Comparison of ENCODE assay signal across 8 cellular contexts in genomic region chr1:23100074-23100748, GRCh38.
DNase-seq lines count a peak whose midpoint lies in the region; ATAC-seq, FAIRE-seq and TF ChIP-seq lines count a peak whose summit lies in the region.
"Had no signal": no experiment of that assay in that cellular context is flagged by ENCODE, and none has a peak within 500 bp of the region (broad histone marks: within the 10 kb centered on the region; RNA-seq: fewer than 3 reads in every experiment).

No MANE protein-coding gene starts in this region.

- H3K4me3 Mint-ChIP-seq in H9 (no peak overlapping the region), Caco-2 (ENCODE audit: unreplicated experiment) (no peak overlapping the region)

- TF ChIP-seq CTCF in H9 (conservative IDR thresholded peaks at IDR 0.05) (no peak; the same call in 2 of the 3 replicates), K562 (IDR thresholded peaks at IDR 0.05 in 2 of 3, conservative IDR thresholded peaks at IDR 0.05 in 1 of 3; ENCODE audit: insufficient read depth in 2 of 3, low read depth in 1 of 3, low read length in 3 of 3) (no peak), transverse colon (IDR thresholded peaks at IDR 0.05) (no peak), Caco-2 (IDR thresholded peaks at IDR 0.05; ENCODE audit: insufficient read depth in 1 of 2, low read depth in 1 of 2, low read length in 1 of 2, severe bottlenecking in 1 of 2, unreplicated experiment in 1 of 2) (no peak)

- H4K20me1 ChIP-seq in H9 (ENCODE audit: control insufficient read depth, insufficient read depth, insufficient read length) (no peaks in the 10 kb centered on the region), K562 (replicated peaks; ENCODE audit: control insufficient read depth, insufficient read depth, low read length) (peaks cover 9% of the 10 kb centered on the region; the same call in 1 of the 2 replicates)

- H2AFZ ChIP-seq in H9 (ENCODE audit: low read length) = no peak overlapping the region
- no peak overlapping the region for H2AFZ ChIP-seq in K562 (ENCODE audit: low read depth, low read length)

- H3K23ac ChIP-seq in H9 (ENCODE audit: insufficient read length, low read depth, low read length) = no peak overlapping the region

- no peak overlapping the region for H2BK15ac ChIP-seq in H9 (ENCODE audit: low read depth, low read length)

- H3K9me1 ChIP-seq in K562 (ENCODE audit: control insufficient read depth, insufficient read depth, low read length) = no peaks in the 10 kb centered on the region

- BruUV-seq in K562 (replicated peaks; lab: Mats Ljungman, UMichigan) (no TSS peak), Caco-2 (replicated peaks; lab: Mats Ljungman, UMichigan) (no TSS peak)

- no peaks in the 10 kb centered on the region; the same call in 1 of the 2 replicates for H3K79me2 ChIP-seq in H9 (ENCODE audit: insufficient read depth, low read length)
- no peaks in the 10 kb centered on the region; the same call in 2 of the 3 replicates for H3K79me2 ChIP-seq in K562 (ENCODE audit: control insufficient read depth, insufficient read depth, low read length)

- intact Hi-C loops in K562 (cut with micrococcal nuclease) (no loop called here), transverse colon (cut with DNase I; ENCODE audit: low total_unique reads) (no loop called here), Caco-2 (cut with micrococcal nuclease; ENCODE audit: unreplicated experiment) (no loop called here)

- H2BK20ac ChIP-seq in H9 (ENCODE audit: low read depth, low read length, poor library complexity, severe bottlenecking) = no peak overlapping the region

- H3K4me1 ChIP-seq in H9 (ENCODE audit: insufficient read depth, low read length) (peaks cover 10% of the 10 kb centered on the region; the same call in 1 of the 2 replicates), K562 (replicated peaks in 1 of 2; ENCODE audit: control insufficient read depth in 2 of 2, insufficient read depth in 2 of 2, low read length in 2 of 2) (peaks cover 0 to 24% of the 10 kb centered on the region in 2 experiments; a peak in 4 of 5 replicates), transverse colon (peaks cover 28 to 60% (median 34%) of the 10 kb centered on the region in 4 donors), Caco-2 (peaks cover 15% of the 10 kb centered on the region)

- H3K18ac ChIP-seq in H9 (ENCODE audit: insufficient read length, low read depth, low read length) = no peak overlapping the region

- H4K91ac ChIP-seq in H9 (ENCODE audit: insufficient read length, low read depth, low read length) = no peak overlapping the region

- WGBS in H9 (ENCODE audit: extremely low coverage, insufficient read length, low lambda C conversion rate) = no CpG with 5 or more reads among the region's 3 CpGs
- 55% methylated on average over 3 of the region's 3 CpGs for WGBS in K562 (ENCODE audit: insufficient coverage, low coverage, missing lambda C conversion rate)
- WGBS in transverse colon (ENCODE audit: low coverage in 1 of 2), 2 donors = 65 to 75% methylated on average over 2 to 3 of the region's 3 CpGs

- H3K36me3 Mint-ChIP-seq in H9 (ENCODE audit: insufficient read depth in 1 of 3, low read depth in 3 of 3) = peaks cover 2 to 22% (median 12%) of the 10 kb centered on the region in 3 experiments; a peak in 5 of 7 replicates
- peaks cover 7% of the 10 kb centered on the region for H3K36me3 Mint-ChIP-seq in Caco-2 (ENCODE audit: insufficient read depth, unreplicated experiment)

- H3K27ac Mint-ChIP-seq in H9 = peak overlapping the region in 2 of 3 experiments; percentile 9 to 46; a peak in 4 of 7 replicates
- H3K27ac Mint-ChIP-seq in Caco-2 (ENCODE audit: unreplicated experiment) = no peak overlapping the region

- no peak overlapping the region for H2BK120ac ChIP-seq in H9 (ENCODE audit: low read depth, low read length, poor library complexity, severe bottlenecking)

- no peak overlapping the region for H3K56ac ChIP-seq in H9 (ENCODE audit: insufficient read length, low read depth, low read length)

- H3K27ac ChIP-seq in H9 (ENCODE audit: insufficient read length, low read depth, low read length) = no peak overlapping the region
- no peak overlapping the region for H3K27ac ChIP-seq in K562 (ENCODE audit: extremely low read depth, low read depth, low read length)
- H3K27ac ChIP-seq in transverse colon = peak overlapping the region; percentile 28 to 81 (median 51)

- no peak for TF ChIP-seq RAD21 in K562 (CRISPR knock-in tag; conservative IDR thresholded peaks at IDR 0.05 in 1 of 2, IDR thresholded peaks at IDR 0.05 in 1 of 2)

- H3K9me3 Mint-ChIP-seq in H9 = no peaks in the 10 kb centered on the region
- H3K9me3 Mint-ChIP-seq in Caco-2 (ENCODE audit: unreplicated experiment) = peaks cover 11% of the 10 kb centered on the region

- H3K27me3 ChIP-seq in H9 (ENCODE audit: insufficient read depth, low read length) = no peaks in the 10 kb centered on the region
- H3K27me3 ChIP-seq in K562 (ENCODE audit: control insufficient read depth in 2 of 2, insufficient read depth in 2 of 2, low read length in 2 of 2) = no peaks in the 10 kb centered on the region
- no peaks in the 10 kb centered on the region for H3K27me3 ChIP-seq in transverse colon
- no peaks in the 10 kb centered on the region for H3K27me3 ChIP-seq in Caco-2 (replicated peaks; ENCODE audit: control insufficient read depth, insufficient read depth, low read length)

- H2AK5ac ChIP-seq in H9 (ENCODE audit: insufficient read length, low read length) = no peak overlapping the region

- in situ Hi-C loops in K562 (cut with MboI) (loop anchor here (5.0 kb wide), 1 partner anchor 177 kb away; no protein-coding TSS in a partner anchor), transverse colon (cut with MboI; ENCODE audit: low pct_ligation_motif_present in 1 of 4, low pct_unique_long_range_greater_than_20kb in 1 of 4, low sequenced_read_pairs in 3 of 4) (no loop called here)

- CTCF ChIA-PET in K562 (lab: Yijun Ruan, JAX; ENCODE audit: low intra/inter-chr PET ratio) = interaction anchor here (3.6 to 7.0 kb wide), 2 partner anchors 83 to 123 kb away, joined by 21 to 141 read pairs; no protein-coding TSS in a partner anchor
- CTCF ChIA-PET in Caco-2 (lab: Charles Lee) = interaction anchor here (0.5 to 6.9 kb wide), 3 partner anchors 63 to 85 kb away, joined by 4 to 84 read pairs (median 7); no protein-coding TSS in a partner anchor

- H3K14ac ChIP-seq in H9 (ENCODE audit: insufficient read depth, low read length) = no peak overlapping the region

- H3K79me1 ChIP-seq in H9 (ENCODE audit: insufficient read depth, low read depth, low read length, poor library complexity, severe bottlenecking) = peaks cover 3% of the 10 kb centered on the region

- H3K4ac ChIP-seq in H9 (ENCODE audit: low read depth, low read length) = no peak overlapping the region

- TF ChIP-seq POLR2A in K562 (conservative IDR thresholded peaks at IDR 0.05) (no peak), transverse colon (IDR thresholded peaks at IDR 0.05) (no peak)

- H2BK5ac ChIP-seq in H9 (ENCODE audit: insufficient read length, low read length) = no peak overlapping the region

- POLR2A ChIA-PET in K562 (lab: Yijun Ruan, JAX) = interaction anchor here (1.0 to 2.5 kb wide), 7 partner anchors 9 to 84 kb away, joined by 3 to 19 read pairs (median 4); no protein-coding TSS in a partner anchor
- POLR2A ChIA-PET in Caco-2 (lab: Charles Lee) = no interaction called here

- no peaks in the 10 kb centered on the region for H3K9me3 ChIP-seq in H9 (ENCODE audit: control insufficient read depth, low read depth, low read length)
- no peaks in the 10 kb centered on the region for H3K9me3 ChIP-seq in K562 (replicated peaks; ENCODE audit: control insufficient read depth, insufficient read depth, low read depth, low read length)
- no peaks in the 10 kb centered on the region for H3K9me3 ChIP-seq in transverse colon
- H3K9me3 ChIP-seq in Caco-2 = no peaks in the 10 kb centered on the region

- no peak overlapping the region for H3T11ph ChIP-seq in H9 (ENCODE audit: low read length)

- H3K36me3 ChIP-seq in K562 (ENCODE audit: control insufficient read depth, insufficient read depth, low read length) (no peaks in the 10 kb centered on the region), transverse colon (no peaks in the 10 kb centered on the region), Caco-2 (ENCODE audit: control insufficient read depth, insufficient read depth, low read length) (no peaks in the 10 kb centered on the region)

- no peak overlapping the region for H3K9ac ChIP-seq in H9 (ENCODE audit: extremely low read depth, insufficient read length, low read length)
- H3K9ac ChIP-seq in K562 (ENCODE audit: insufficient read depth in 1 of 2, low read depth in 2 of 2, low read length in 2 of 2) = no peak overlapping the region

- H4K5ac ChIP-seq in H9 (ENCODE audit: insufficient read length, low read depth, low read length) = no peak overlapping the region

- H2BK12ac ChIP-seq in H9 (ENCODE audit: insufficient read length, low read depth, low read length) = no peak overlapping the region

- H3K23me2 ChIP-seq in H9 (ENCODE audit: insufficient read length, low read depth, low read length, poor library complexity, severe bottlenecking) = no peaks in the 10 kb centered on the region

- H3K4me1 Mint-ChIP-seq in H9 (peaks cover 18 to 31% of the 10 kb centered on the region in 2 experiments), Caco-2 (ENCODE audit: low read depth, unreplicated experiment) (peaks cover 50% of the 10 kb centered on the region)

- no peak for FAIRE-seq in K562 (lab: Jason Lieb, UNC)
- FAIRE-seq: TTC549 had no signal

- H4K8ac ChIP-seq in H9 (replicated peaks; ENCODE audit: insufficient read length, low read depth, low read length) = no peak overlapping the region

- H3K27me3 Mint-ChIP-seq in H9 (ENCODE audit: low read depth) (no peaks in the 10 kb centered on the region), Caco-2 (ENCODE audit: insufficient read depth, unreplicated experiment) (no peaks in the 10 kb centered on the region)

- ATAC-seq in K562 = no peak

- DNase-seq in H9 = no peak
- DNase-seq in RPMI7951 (ENCODE audit: low read depth) = peak; percentile 97
- no peak for DNase-seq in K562 (ENCODE audit: extremely low read depth in 1 of 4, low spot score in 3 of 4)
- DNase-seq in kidney glomerular epithelial cell (lab: John Stamatoyannopoulos, UW) = peak; percentile 93
- DNase-seq in transverse colon = no peak
- DNase-seq in NCI-H128 (lab: John Stamatoyannopoulos, UW; ENCODE audit: unreplicated experiment) = no peak
- no peak for DNase-seq in Caco-2

- no peak overlapping the region for H3K4me3 ChIP-seq in K562
- no peak overlapping the region for H3K4me3 ChIP-seq in transverse colon
- H3K4me3 ChIP-seq in Caco-2 (ENCODE audit: low read depth, low read length) = no peak overlapping the region

- H3K4me2 ChIP-seq in H9 (ENCODE audit: insufficient read depth, insufficient read length, low read length) (no peak overlapping the region), K562 (ENCODE audit: insufficient read depth, low read length) (no peak overlapping the region)

- no peak for TF ChIP-seq EP300 in K562 (IDR thresholded peaks at IDR 0.05; ENCODE audit: low read length)
- no peak for TF ChIP-seq EP300 in transverse colon (IDR thresholded peaks at IDR 0.05; ENCODE audit: low read depth)

TF ChIP-seq in K562, 482 proteins besides CTCF, POLR2A, EP300 and RAD21 (continues in another document):
- 0 out of 2 replicates have a peak, but pooled peaks have one; percentile 23 for TF ChIP-seq ELF4 (CRISPR knock-in tag; IDR thresholded peaks at IDR 0.05)
- TF ChIP-seq CEBPG (CRISPR knock-in tag; IDR thresholded peaks at IDR 0.05) = no peak
- peak; percentile 83 to 89 for TF ChIP-seq CEBPG (tag; conservative IDR thresholded peaks at IDR 0.05 in 1 of 2, IDR thresholded peaks at IDR 0.05 in 1 of 2)
- TF ChIP-seq ZC3H8 (IDR thresholded peaks at IDR 0.05) = no peak

Comparison
In these comparisons a context has a peak if more than half of its experiments do, and no peak if none do; other contexts are left out.
1. DNase-seq: peak in RPMI7951 (single experiment) and kidney glomerular epithelial cell (single experiment); none in H9 (single experiment), K562 (0 of 4), transverse colon (single experiment), NCI-H128 (single experiment) and Caco-2 (0 of 2).
2. H3K27ac ChIP-seq: peak in transverse colon (4 of 4); none in H9 (single experiment) and K562 (single experiment).